ENCODE assay signal across 15 cellular contexts in genomic region chr17:72386619-72387237, GRCh38.
DNase-seq lines count a peak whose midpoint lies in the region; ATAC-seq and TF ChIP-seq lines count a peak whose summit lies in the region.
"Had no signal": no experiment of that assay in that cellular context is flagged by ENCODE, and none has a peak within 500 bp of the region (broad histone marks: within the 10 kb centered on the region; RNA-seq: fewer than 3 reads in every experiment).

No MANE protein-coding gene starts in this region.

- intact Hi-C loops in Calu3 (cut with micrococcal nuclease; ENCODE audit: unreplicated experiment) (no loop called here), left colon (cut with DNase I, micrococcal nuclease) (no loop called here)

- peaks cover 74% of the 10 kb centered on the region for H3K4me1 Mint-ChIP-seq in Calu3 (ENCODE audit: low read depth, unreplicated experiment)
- H3K4me1 Mint-ChIP-seq in mesothelial cell of epicardium, result peaks cover 49% of the 10 kb centered on the region
- H3K4me1 Mint-ChIP-seq: activated naive CD8-positive, alpha-beta T cell treated with anti-CD3 and anti-CD28 coated beads, Interleukin-2, amount 10 ng/mL, durations not matched to agents 7 days and 5 days had no signal

- no peaks in the 10 kb centered on the region for H3K36me3 ChIP-seq in RWPE2 (ENCODE audit: low read depth)
- H3K36me3 ChIP-seq: colonic mucosa, neutrophil had no signal

- TF ChIP-seq CTCF in Calu3 (IDR thresholded peaks at IDR 0.05; ENCODE audit: unreplicated experiment) (no peak), RWPE2 (IDR thresholded peaks at IDR 0.05; ENCODE audit: poor library complexity, severe bottlenecking) (no peak), mesothelial cell of epicardium (IDR thresholded peaks at IDR 0.05; ENCODE audit: unreplicated experiment) (no peak)

- H3K4me3 ChIP-seq in RWPE2 (ENCODE audit: severe bottlenecking), result no peak overlapping the region
- H3K4me3 ChIP-seq: colonic mucosa had no signal

- peak overlapping the region; percentile 89 for H3K27ac ChIP-seq in RWPE2 (ENCODE audit: poor library complexity, severe bottlenecking)
- H3K27ac ChIP-seq: colonic mucosa, neutrophil had no signal

- H3K9me3 Mint-ChIP-seq in Calu3 (ENCODE audit: low read depth, unreplicated experiment) (no peaks in the 10 kb centered on the region), mesothelial cell of epicardium (no peaks in the 10 kb centered on the region)
- H3K9me3 Mint-ChIP-seq: activated naive CD8-positive, alpha-beta T cell treated with anti-CD3 and anti-CD28 coated beads, Interleukin-2, amount 10 ng/mL, durations not matched to agents 7 days and 5 days; CD8-positive, alpha-beta T cell had no signal

- no peaks in the 10 kb centered on the region for H3K27me3 ChIP-seq in RWPE2 (ENCODE audit: insufficient read depth, poor library complexity, severe bottlenecking)
- H3K27me3 ChIP-seq: colonic mucosa had no signal

- DNase-seq in Calu3, result no peak
- DNase-seq in M059J (ENCODE audit: low read depth), result peak; percentile 72
- no peak for DNase-seq in RWPE2 (ENCODE audit: low spot score)
- DNase-seq in mesothelial cell of epicardium (ENCODE audit: low spot score in 2 of 2, unreplicated experiment in 2 of 2), result no peak
- no peak for DNase-seq in activated CD4-positive, alpha-beta T cell treated with anti-CD3 and anti-CD28 coated beads for 1 hour
- no peak for DNase-seq in OCI-M2 (lab: John Stamatoyannopoulos, UW; ENCODE audit: unreplicated experiment)
- DNase-seq in left colon, result no peak
- DNase-seq: activated CD8-positive, alpha-beta memory T cell treated with anti-CD3 and anti-CD28 coated beads for 24 hours; activated naive CD8-positive, alpha-beta T cell treated with anti-CD3 and anti-CD28 coated beads, Interleukin-2, amount 10 ng/mL, durations not matched to agents 7 days and 5 days; CD8-positive, alpha-beta T cell; colonic mucosa; NCI-H524 treated with DMSO at 0.1 percent for 48 hours; stimulated activated naive CD4-positive, alpha-beta T cell had no signal

- BruUV-seq in Calu3 (replicated peaks; lab: Mats Ljungman, UMichigan), result no TSS peak

- peaks cover 58% of the 10 kb centered on the region for H3K4me1 ChIP-seq in RWPE2 (ENCODE audit: insufficient read depth, poor library complexity, severe bottlenecking)
- H3K4me1 ChIP-seq: colonic mucosa had no signal

- H3K4me3 Mint-ChIP-seq in Calu3 (ENCODE audit: low read depth, unreplicated experiment) (peak overlapping the region; percentile 5), mesothelial cell of epicardium (no peak overlapping the region)
- H3K4me3 Mint-ChIP-seq: activated naive CD8-positive, alpha-beta T cell treated with anti-CD3 and anti-CD28 coated beads, Interleukin-2, amount 10 ng/mL, durations not matched to agents 7 days and 5 days; CD8-positive, alpha-beta T cell had no signal

- peak overlapping the region; percentile 70 for H3K27ac Mint-ChIP-seq in Calu3 (ENCODE audit: unreplicated experiment)
- H3K27ac Mint-ChIP-seq in mesothelial cell of epicardium, result peak overlapping the region; percentile 55
- H3K27ac Mint-ChIP-seq: activated naive CD8-positive, alpha-beta T cell treated with anti-CD3 and anti-CD28 coated beads, Interleukin-2, amount 10 ng/mL, durations not matched to agents 7 days and 5 days; CD8-positive, alpha-beta T cell had no signal

- H3K27me3 Mint-ChIP-seq in Calu3 (ENCODE audit: unreplicated experiment) (no peaks in the 10 kb centered on the region), mesothelial cell of epicardium (ENCODE audit: low read depth) (no peaks in the 10 kb centered on the region)

- ATAC-seq in RWPE2 (ENCODE audit: low read depth) (0 out of 3 replicates have a peak, but pooled peaks have one; percentile 2), GM19463 (IDR thresholded peaks at IDR 0.05; ENCODE audit: unreplicated experiment) (no peak), left colon (no peak)
- ATAC-seq: CD8-positive, alpha-beta T cell had no signal

- no peaks in the 10 kb centered on the region for H3K9me3 ChIP-seq in RWPE2 (ENCODE audit: severe bottlenecking)
- H3K9me3 ChIP-seq: colonic mucosa, neutrophil had no signal

- CTCF ChIA-PET in Calu3 (lab: Charles Lee), result interaction anchor here (0.7 kb wide), 2 partner anchors 251 to 1088 kb away, joined by 3 read pairs; no protein-coding TSS in a partner anchor

- H3K36me3 Mint-ChIP-seq in Calu3 (ENCODE audit: insufficient read depth, unreplicated experiment) (peaks cover 34% of the 10 kb centered on the region), mesothelial cell of epicardium (no peaks in the 10 kb centered on the region)
- H3K36me3 Mint-ChIP-seq: activated naive CD8-positive, alpha-beta T cell treated with anti-CD3 and anti-CD28 coated beads, Interleukin-2, amount 10 ng/mL, durations not matched to agents 7 days and 5 days; CD8-positive, alpha-beta T cell had no signal
